Comparison of ENCODE assay signal across 29 cellular contexts in genomic region chr16:50487528-50487927, GRCh38.
"Had no signal": no experiment of that assay in that cellular context is flagged by ENCODE, and none has a peak within 500 bp of the region (broad histone marks: within the 10 kb centered on the region; RNA-seq: fewer than 3 reads in every experiment).

No MANE protein-coding gene starts in this region.

- H3K36me3 Mint-ChIP-seq: stimulated activated effector memory CD8-positive, alpha-beta T cell treated with anti-CD3 and anti-CD28 coated beads, Interleukin-12 subunit alpha, Interleukin-12 subunit beta, amount 100 ng/mL, for 72 hours; stimulated activated memory B cell treated with anti-CD40 and anti-IgM and Interleukin-4, amounts not matched to agents 10 μg/mL and 1 μg/mL and 100 μg/mL, for 72 hours had no signal

- H3K36me3 ChIP-seq: stomach, suprapubic skin, thoracic aorta, thyroid gland, tibial artery, tibial nerve, transverse colon, upper lobe of left lung, upper lobe of right lung, uterus, vagina had no signal

- H3K27me3 ChIP-seq: stomach, suprapubic skin, testis, thyroid gland, tibial artery, tibial nerve, transverse colon, upper lobe of left lung, upper lobe of right lung, uterus, vagina had no signal

- ATAC-seq: stimulated activated effector memory CD8-positive, alpha-beta T cell treated with anti-CD3 and anti-CD28 coated beads, Interleukin-12 subunit alpha, Interleukin-12 subunit beta, amount 100 ng/mL, for 72 hours; stimulated activated memory B cell treated with anti-CD40 and anti-IgM and Interleukin-4, amounts not matched to agents 10 μg/mL and 1 μg/mL and 100 μg/mL, for 72 hours; stimulated activated naive B cell treated with anti-CD40 and anti-IgM and Interleukin-4, amounts not matched to agents 10 μg/mL and 1 μg/mL and 100 μg/mL, for 72 hours; stimulated activated naive CD8-positive, alpha-beta T cell treated with anti-CD3 and anti-CD28 coated beads, Interleukin-15, amount 100 ng/mL, for 72 hours; stimulated activated naive CD8-positive, alpha-beta T cell treated with anti-CD3 and anti-CD28 coated beads, Interleukin-15, Interleukin-2, amounts not matched to agents 100 U/mL and 50 U/mL, for 24 hours; upper lobe of right lung had no signal

- H3K9me3 ChIP-seq: suprapubic skin, testis, thyroid gland, upper lobe of right lung, vagina had no signal

- H3K4me1 Mint-ChIP-seq: stimulated activated effector memory CD8-positive, alpha-beta T cell treated with anti-CD3 and anti-CD28 coated beads, Interleukin-12 subunit alpha, Interleukin-12 subunit beta, amount 100 ng/mL, for 72 hours; stimulated activated memory B cell treated with anti-CD40 and anti-IgM and Interleukin-4, amounts not matched to agents 10 μg/mL and 1 μg/mL and 100 μg/mL, for 72 hours; stimulated activated naive B cell treated with anti-CD40 and anti-IgM and Interleukin-4, amounts not matched to agents 10 μg/mL and 1 μg/mL and 100 μg/mL, for 72 hours; stimulated activated naive CD8-positive, alpha-beta T cell treated with anti-CD3 and anti-CD28 coated beads, Interleukin-15, amount 100 ng/mL, for 72 hours had no signal

- H3K27ac Mint-ChIP-seq: stimulated activated effector memory CD8-positive, alpha-beta T cell treated with anti-CD3 and anti-CD28 coated beads, Interleukin-12 subunit alpha, Interleukin-12 subunit beta, amount 100 ng/mL, for 72 hours; stimulated activated memory B cell treated with anti-CD40 and anti-IgM and Interleukin-4, amounts not matched to agents 10 μg/mL and 1 μg/mL and 100 μg/mL, for 72 hours; stimulated activated naive B cell treated with anti-CD40 and anti-IgM and Interleukin-4, amounts not matched to agents 10 μg/mL and 1 μg/mL and 100 μg/mL, for 72 hours; stimulated activated naive CD8-positive, alpha-beta T cell treated with anti-CD3 and anti-CD28 coated beads, Interleukin-15, amount 100 ng/mL, for 72 hours; stimulated activated naive CD8-positive, alpha-beta T cell treated with anti-CD3 and anti-CD28 coated beads, Interleukin-15, Interleukin-2, amounts not matched to agents 100 ng/mL and 50 ng/mL, for 24 hours; type B pancreatic cell had no signal

- H3K4me3 Mint-ChIP-seq: stimulated activated effector memory CD8-positive, alpha-beta T cell treated with anti-CD3 and anti-CD28 coated beads, Interleukin-12 subunit alpha, Interleukin-12 subunit beta, amount 100 ng/mL, for 72 hours; stimulated activated memory B cell treated with anti-CD40 and anti-IgM and Interleukin-4, amounts not matched to agents 10 μg/mL and 1 μg/mL and 100 μg/mL, for 72 hours; stimulated activated naive B cell treated with anti-CD40 and anti-IgM and Interleukin-4, amounts not matched to agents 10 μg/mL and 1 μg/mL and 100 μg/mL, for 72 hours; stimulated activated naive CD8-positive, alpha-beta T cell treated with anti-CD3 and anti-CD28 coated beads, Interleukin-15, amount 100 ng/mL, for 72 hours; stimulated activated naive CD8-positive, alpha-beta T cell treated with anti-CD3 and anti-CD28 coated beads, Interleukin-15, Interleukin-2, amounts not matched to agents 100 ng/mL and 50 ng/mL, for 24 hours; type B pancreatic cell had no signal

- H3K27ac ChIP-seq: stomach, suprapubic skin, testis, thoracic aorta, thyroid gland, tibial artery, tibial nerve, transverse colon, upper lobe of left lung, upper lobe of right lung, uterus, vagina had no signal

- H3K9me3 Mint-ChIP-seq: stimulated activated effector memory CD8-positive, alpha-beta T cell treated with anti-CD3 and anti-CD28 coated beads, Interleukin-12 subunit alpha, Interleukin-12 subunit beta, amount 100 ng/mL, for 72 hours had no signal

- H3K4me1 ChIP-seq: stomach, suprapubic skin, testis, thyroid gland, tibial artery, tibial nerve, transverse colon, upper lobe of left lung, upper lobe of right lung, uterus, vagina had no signal

- DNase-seq: stimulated activated CD4-positive, alpha-beta T cell treated with anti-CD3 and anti-CD28 coated beads, Interleukin-2, amount 100 ng/mL, for 48 hours; stimulated activated CD4-positive, alpha-beta T cell treated with anti-CD3 and anti-CD28 coated beads, Interleukin-4, amount 100 ng/mL, for 1 hour; stimulated activated CD4-positive, alpha-beta T cell treated with anti-CD3 and anti-CD28 coated beads, Interleukin-4, amount 100 ng/mL, for 24 hours; stimulated activated CD4-positive, alpha-beta T cell treated with anti-CD3 and anti-CD28 coated beads, Interleukin-4, amount 100 ng/mL, for 4 hours; stimulated activated CD8-positive, alpha-beta memory T cell treated with anti-CD3 and anti-CD28 coated beads, Interleukin-4, amount 100 ng/mL, for 48 hours; stimulated activated naive B cell treated with anti-CD40 and anti-IgM and Interleukin-4, amounts not matched to agents 10 μg/mL and 1 μg/mL and 100 μg/mL, for 72 hours; stimulated activated naive CD4-positive, alpha-beta T cell; stimulated activated naive CD4-positive, alpha-beta T cell treated with Interleukin-2 at 50 U/mL for 16 hours; stimulated activated naive CD8-positive, alpha-beta T cell treated with anti-CD3 and anti-CD28 coated beads, Interleukin-15, amount 100 ng/mL, for 72 hours; stimulated activated naive CD8-positive, alpha-beta T cell treated with anti-CD3 and anti-CD28 coated beads, Interleukin-15, Interleukin-2, amounts not matched to agents 100 U/mL and 50 U/mL, for 24 hours; stomach; substantia nigra; testis; thyroid gland; tibial artery; transverse colon; trophoblast cell; upper lobe of left lung; upper lobe of right lung; uterus had no signal

- H3K4me3 ChIP-seq: stomach, suprapubic skin, testis, thoracic aorta, thyroid gland, tibial artery, tibial nerve, transverse colon, upper lobe of left lung, upper lobe of right lung, uterus, vagina had no signal

- FAIRE-seq: urothelium cell line had no signal
